In genomic region chr1:207017615-207018559, GRCh38 we compare ENCODE assay signal across 1 cellular context.
TF ChIP-seq lines count a peak whose summit lies in the region.

No MANE protein-coding gene starts in this region.

TF ChIP-seq in K562, 482 proteins besides CTCF, POLR2A, EP300 and RAD21 (continued from another document and continues in another):
- no peak for TF ChIP-seq GABPA (tag; conservative IDR thresholded peaks at IDR 0.05; ENCODE audit: low read depth)
- no peak for TF ChIP-seq KLF10 (CRISPR knock-in tag; IDR thresholded peaks at IDR 0.05)
- no peak for TF ChIP-seq CBX1 (IDR thresholded peaks at IDR 0.05; ENCODE audit: low read depth)
- TF ChIP-seq NRF1 (conservative IDR thresholded peaks at IDR 0.05 in 1 of 2, IDR thresholded peaks at IDR 0.05 in 1 of 2), result no peak
- no peak for TF ChIP-seq ZBTB8A (IDR thresholded peaks at IDR 0.05; ENCODE audit: partially characterized antibody)
- TF ChIP-seq ZFP91 (CRISPR knock-in tag; IDR thresholded peaks at IDR 0.05), result no peak
- TF ChIP-seq ZNF23 (CRISPR knock-in tag; IDR thresholded peaks at IDR 0.05), result no peak
- TF ChIP-seq ZNF316 (IDR thresholded peaks at IDR 0.05), result peak; percentile 56
- TF ChIP-seq ZBTB26 (CRISPR knock-in tag; IDR thresholded peaks at IDR 0.05), result no peak
- no peak for TF ChIP-seq NR1H2 (CRISPR knock-in tag; IDR thresholded peaks at IDR 0.05)
- TF ChIP-seq NFATC3 (IDR thresholded peaks at IDR 0.05), result 0 out of 2 replicates have a peak, but pooled peaks have one; percentile 35
- TF ChIP-seq ZNF717 (CRISPR knock-in tag; IDR thresholded peaks at IDR 0.05), result no peak
- peak; percentile 94 for TF ChIP-seq HDAC2 (IDR thresholded peaks at IDR 0.05)
- no peak; the same call in 1 of the 2 replicates for TF ChIP-seq PBX2 (CRISPR knock-in tag; IDR thresholded peaks at IDR 0.05; ENCODE audit: low read depth)
- TF ChIP-seq PBX2 (tag; conservative IDR thresholded peaks at IDR 0.05; ENCODE audit: low read depth), result peak; percentile 72
- no peak for TF ChIP-seq HMG20A (CRISPR knock-in tag; conservative IDR thresholded peaks at IDR 0.05)
- TF ChIP-seq RFX7 (CRISPR knock-in tag; IDR thresholded peaks at IDR 0.05), result no peak
- TF ChIP-seq ZNF436 (CRISPR knock-in tag; IDR thresholded peaks at IDR 0.05), result no peak
- TF ChIP-seq SREBF2 (CRISPR knock-in tag; IDR thresholded peaks at IDR 0.05), result no peak
- TF ChIP-seq SMARCB1 (IDR thresholded peaks at IDR 0.05; ENCODE audit: insufficient read length, low read depth), result no peak
- no peak for TF ChIP-seq CHCHD3 (CRISPR knock-in tag; IDR thresholded peaks at IDR 0.05)
- TF ChIP-seq XRCC5 (IDR thresholded peaks at IDR 0.05; ENCODE audit: low read depth, low read length), result no peak
- no peak for TF ChIP-seq RBM39 (optimal IDR thresholded peaks at IDR 0.05; ENCODE audit: low read depth, low read length)
- TF ChIP-seq ZBED1 (IDR thresholded peaks at IDR 0.05), result no peak
- no peak for TF ChIP-seq ZBTB17 (CRISPR knock-in tag; IDR thresholded peaks at IDR 0.05)
- TF ChIP-seq PTRF (tag; IDR thresholded peaks at IDR 0.05), result no peak
- no peak for TF ChIP-seq POLR3A (IDR thresholded peaks at IDR 0.05; ENCODE audit: borderline replicate concordance, extremely low read depth, insufficient read depth, insufficient read length)
- peak; percentile 98 for TF ChIP-seq DPF2 (IDR thresholded peaks at IDR 0.05)
- TF ChIP-seq SUPT5H (IDR thresholded peaks at IDR 0.05), result no peak
- no peak for TF ChIP-seq POLR2H (tag; IDR thresholded peaks at IDR 0.05; ENCODE audit: low read depth)
- no peak for TF ChIP-seq E4F1 (CRISPR knock-in tag; IDR thresholded peaks at IDR 0.05; ENCODE audit: borderline replicate concordance)
- no peak for TF ChIP-seq ZNF197 (CRISPR knock-in tag; IDR thresholded peaks at IDR 0.05; ENCODE audit: low read depth)
- no peak for TF ChIP-seq CTCFL (IDR thresholded peaks at IDR 0.05; ENCODE audit: borderline replicate concordance, insufficient read depth, low read depth, low read length, poor library complexity, severe bottlenecking)
- no peak for TF ChIP-seq THRAP3 (IDR thresholded peaks at IDR 0.05; ENCODE audit: borderline replicate concordance)
- TF ChIP-seq EWSR1 (IDR thresholded peaks at IDR 0.05; ENCODE audit: borderline replicate concordance, low read depth, partially characterized antibody), result no peak
- no peak for TF ChIP-seq ZNF57 (CRISPR knock-in tag; IDR thresholded peaks at IDR 0.05)
- no peak for TF ChIP-seq ZNF407 (IDR thresholded peaks at IDR 0.05; ENCODE audit: low read depth)
- peak; percentile 97 for TF ChIP-seq POLR2AphosphoS5 (IDR thresholded peaks at IDR 0.05; ENCODE audit: control insufficient read depth, insufficient read depth, low read depth, low read length)
- TF ChIP-seq BCOR (IDR thresholded peaks at IDR 0.05), result peak; percentile 68; the same call in 1 of the 2 replicates
- peak; percentile 60 to 70 for TF ChIP-seq FOXK2 (conservative IDR thresholded peaks at IDR 0.05 in 1 of 2, IDR thresholded peaks at IDR 0.05 in 1 of 2; ENCODE audit: low read depth in 2 of 2)
- TF ChIP-seq SIN3B (IDR thresholded peaks at IDR 0.05; ENCODE audit: low read depth), result no peak
- no peak for TF ChIP-seq L3MBTL2 (IDR thresholded peaks at IDR 0.05)
- no peak for TF ChIP-seq DEAF1 (CRISPR knock-in tag; IDR thresholded peaks at IDR 0.05)
- no peak for TF ChIP-seq CSDE1 (IDR thresholded peaks at IDR 0.05)
- TF ChIP-seq ETV6 (IDR thresholded peaks at IDR 0.05; ENCODE audit: borderline replicate concordance in 1 of 2, low read depth in 2 of 2, low read length in 1 of 2), result no peak
- no peak for TF ChIP-seq ETV6 (CRISPR knock-in tag; IDR thresholded peaks at IDR 0.05; ENCODE audit: borderline replicate concordance)
- no peak for TF ChIP-seq ESRRB (CRISPR knock-in tag; IDR thresholded peaks at IDR 0.05; ENCODE audit: borderline replicate concordance)
- TF ChIP-seq MYBL2 (IDR thresholded peaks at IDR 0.05; ENCODE audit: low read depth), result no peak; the same call in 1 of the 2 replicates
- no peak for TF ChIP-seq MYBL2 (CRISPR knock-in tag; IDR thresholded peaks at IDR 0.05; ENCODE audit: borderline replicate concordance)
- no peak for TF ChIP-seq ZFPM2 (CRISPR knock-in tag; IDR thresholded peaks at IDR 0.05)
- no peak for TF ChIP-seq ATF1 (CRISPR knock-in tag; IDR thresholded peaks at IDR 0.05)
- TF ChIP-seq ATF1 (tag; IDR thresholded peaks at IDR 0.05), result peak; percentile 77; the same call in 1 of the 2 replicates
- no peak for TF ChIP-seq SP1 (CRISPR knock-in tag; IDR thresholded peaks at IDR 0.05)
- no peak for TF ChIP-seq ZNF507 (tag; conservative IDR thresholded peaks at IDR 0.05)
